21 cellular contexts compared by ENCODE assay signal in genomic region chr19:7480975-7481265, GRCh38. TPM values are rescaled to one million over a fixed set of nuclear protein-coding genes. Genes with fewer than 3 reads are reported as not detected.
DNase-seq lines count a peak whose midpoint lies in the region; ATAC-seq and TF ChIP-seq lines count a peak whose summit lies in the region.
"Had no signal": no experiment of that assay in that cellular context is flagged by ENCODE, and none has a peak within 500 bp of the region (broad histone marks: within the 10 kb centered on the region; RNA-seq: fewer than 3 reads in every experiment).

No MANE protein-coding gene starts in this region.

- H3K4me1 Mint-ChIP-seq in stimulated activated naive B cell treated with anti-CD40 and anti-IgM and Interleukin-4, amounts not matched to agents 10 μg/mL and 1 μg/mL and 100 μg/mL, for 72 hours = peaks cover 7 to 14% of the 10 kb centered on the region in 2 donors

- H3K9me3 ChIP-seq in osteoblast (ENCODE audit: low read depth, low read length) (no peaks in the 10 kb centered on the region), upper lobe of right lung (no peaks in the 10 kb centered on the region), esophagus muscularis mucosa (no peaks in the 10 kb centered on the region)
- H3K9me3 ChIP-seq: MG63, pancreas, tibial artery had no signal

- in situ Hi-C loops in ACHN (cut with HindIII; ENCODE audit: low pct_ligation_motif_present, low pct_unique_long_range_greater_than_20kb, low sequenced_read_pairs) = no loop called here

- no peak overlapping the region for H3K4me3 Mint-ChIP-seq in stimulated activated naive B cell treated with anti-CD40 and anti-IgM and Interleukin-4, amounts not matched to agents 10 μg/mL and 1 μg/mL and 100 μg/mL, for 72 hours
- H3K4me3 Mint-ChIP-seq: activated T-cell treated with anti-CD3 and anti-CD28 coated beads, Interleukin-2, amount 50 U/mL, for 4 hours had no signal

- WGBS in esophagus muscularis mucosa = 79% methylated on average over 7 of the region's 7 CpGs

- no peak overlapping the region for H3K4me2 ChIP-seq in osteoblast (ENCODE audit: insufficient read depth, low read length)

- no peaks in the 10 kb centered on the region for H4K20me1 ChIP-seq in osteoblast (ENCODE audit: insufficient read depth, low read length)

- H3K36me3 ChIP-seq in osteoblast (ENCODE audit: insufficient read depth, low read length) = no peaks in the 10 kb centered on the region
- no peaks in the 10 kb centered on the region for H3K36me3 ChIP-seq in upper lobe of right lung
- H3K36me3 ChIP-seq in esophagus muscularis mucosa = peaks cover 0 to 19% (median 0%) of the 10 kb centered on the region in 4 donors
- H3K36me3 ChIP-seq: MG63, pancreas, tibial artery had no signal

- intact Hi-C loops in left ventricle myocardium superior (cut with micrococcal nuclease) = no loop called here
- intact Hi-C loops in cardiac septum (cut with DNase I) = no loop called here
- intact Hi-C loops in upper lobe of right lung (cut with DNase I) = no loop called here
- intact Hi-C loops in esophagus muscularis mucosa (cut with DNase I) = no loop called here

- TF ChIP-seq CTCF in osteoblast (IDR thresholded peaks at IDR 0.05; ENCODE audit: extremely low read depth, low read depth, low read length) (no peak), upper lobe of right lung (IDR thresholded peaks at IDR 0.05) (no peak), esophagus muscularis mucosa (IDR thresholded peaks at IDR 0.05) (no peak)

- H2AFZ ChIP-seq in osteoblast (ENCODE audit: low read length) = no peak overlapping the region

- no peak overlapping the region for H3K27ac Mint-ChIP-seq in stimulated activated naive B cell treated with anti-CD40 and anti-IgM and Interleukin-4, amounts not matched to agents 10 μg/mL and 1 μg/mL and 100 μg/mL, for 72 hours

- TF ChIP-seq POLR2A in esophagus muscularis mucosa (IDR thresholded peaks at IDR 0.05; ENCODE audit: low read depth) = no peak

- H3K36me3 Mint-ChIP-seq in stimulated activated naive B cell treated with anti-CD40 and anti-IgM and Interleukin-4, amounts not matched to agents 10 μg/mL and 1 μg/mL and 100 μg/mL, for 72 hours = no peaks in the 10 kb centered on the region

- H3K9me3 Mint-ChIP-seq in stimulated activated naive B cell treated with anti-CD40 and anti-IgM and Interleukin-4, amounts not matched to agents 10 μg/mL and 1 μg/mL and 100 μg/mL, for 72 hours = no peaks in the 10 kb centered on the region
- H3K9me3 Mint-ChIP-seq: activated T-cell treated with anti-CD3 and anti-CD28 coated beads, Interleukin-2, amount 50 U/mL, for 4 hours had no signal

- no peaks in the 10 kb centered on the region for H3K27me3 Mint-ChIP-seq in stimulated activated naive B cell treated with anti-CD40 and anti-IgM and Interleukin-4, amounts not matched to agents 10 μg/mL and 1 μg/mL and 100 μg/mL, for 72 hours

- H3K4me1 ChIP-seq in osteoblast (ENCODE audit: insufficient read depth, low read length) = peaks cover 12% of the 10 kb centered on the region
- H3K4me1 ChIP-seq in upper lobe of right lung = peaks cover 21% of the 10 kb centered on the region
- peaks cover 7 to 33% (median 30%) of the 10 kb centered on the region in 4 donors for H3K4me1 ChIP-seq in esophagus muscularis mucosa
- H3K4me1 ChIP-seq: pancreas had no signal

- TF ChIP-seq EP300 in esophagus muscularis mucosa (IDR thresholded peaks at IDR 0.05) = no peak

- H3K79me2 ChIP-seq in osteoblast (ENCODE audit: insufficient read depth, low read length) = no peaks in the 10 kb centered on the region

- ATAC-seq in left ventricle myocardium superior (peak; percentile 32), upper lobe of right lung (peak; percentile 54)
- ATAC-seq in stimulated activated naive B cell treated with anti-CD40 and anti-IgM and Interleukin-4, amounts not matched to agents 10 μg/mL and 1 μg/mL and 100 μg/mL, for 72 hours (replicated peaks) = no peak
- ATAC-seq: activated T-cell treated with anti-CD3 and anti-CD28 coated beads, Interleukin-2, amount 50 U/mL, for 4 hours had no signal

- H3K4me3 ChIP-seq in osteoblast (ENCODE audit: insufficient read depth, low read length) = no peak overlapping the region
- no peak overlapping the region for H3K4me3 ChIP-seq in upper lobe of right lung
- no peak overlapping the region for H3K4me3 ChIP-seq in esophagus muscularis mucosa
- H3K4me3 ChIP-seq: coronary artery, MG63, pancreas, skin epidermis, tibial artery had no signal

- H3K27ac ChIP-seq in cingulate gyrus (ENCODE audit: low read depth, low read length) = peak overlapping the region; percentile 55
- H3K27ac ChIP-seq in osteoblast (ENCODE audit: low read depth, low read length) = no peak overlapping the region
- H3K27ac ChIP-seq in upper lobe of right lung = peak overlapping the region; percentile 58
- no peak overlapping the region for H3K27ac ChIP-seq in esophagus muscularis mucosa (replicated peaks in 1 of 4)
- H3K27ac ChIP-seq: C4-2B, tibial artery, VCaP had no signal

- DNase-seq in left ventricle myocardium superior (no peak), cardiac septum (ENCODE audit: low spot score) (no peak), osteoblast (ENCODE audit: insufficient read length, low spot score, missing footprints) (peak; percentile 60), upper lobe of right lung (no peak), esophagus muscularis mucosa (ENCODE audit: extremely low spot score) (no peak), ACHN (no peak)
- no peak for DNase-seq in stimulated activated naive B cell treated with anti-CD40 and anti-IgM and Interleukin-4, amounts not matched to agents 10 μg/mL and 1 μg/mL and 100 μg/mL, for 72 hours
- DNase-seq: activated CD4-positive, alpha-beta T cell treated with anti-CD3 and anti-CD28 coated beads, Interleukin-2, amount 50 U/mL, for 48 hours; activated naive CD4-positive, alpha-beta T cell treated with anti-CD3 and anti-CD28 coated beads, Interleukin-2, amount 50 U/mL, for 16 hours; activated T-cell treated with anti-CD3 and anti-CD28 coated beads, Interleukin-2, amount 50 U/mL, for 4 hours; DMS53; MG63; NCI-H187; NCI-H345; pancreas; tibial artery had no signal

- H3K27me3 ChIP-seq in osteoblast (ENCODE audit: insufficient read depth, low read length) = no peaks in the 10 kb centered on the region
- no peaks in the 10 kb centered on the region for H3K27me3 ChIP-seq in upper lobe of right lung
- H3K27me3 ChIP-seq in esophagus muscularis mucosa = no peaks in the 10 kb centered on the region
- H3K27me3 ChIP-seq: MG63, pancreas, tibial artery had no signal

RNA-seq across cellular contexts. Expression of gene PEX11G, which starts 7.9 kb away (rescaled TPM):
- total RNA-seq in left ventricle myocardium superior (0.84 TPM), cardiac septum (1.9 TPM), osteoblast (2.9 and 4.1 TPM in 2 replicates), upper lobe of right lung (3.6 TPM), esophagus muscularis mucosa (1 to 10 TPM; 1.7 to 5.3 (median 3.7) TPM)

RNA-seq across cellular contexts. Expression of gene ZNF358, which starts 35.0 kb away (rescaled TPM):
- total RNA-seq in left ventricle myocardium superior = 101 TPM
- 76.7 TPM for total RNA-seq in cardiac septum
- total RNA-seq in osteoblast = 25.0 and 26.1 TPM in 2 replicates
- 56.9 TPM for total RNA-seq in upper lobe of right lung
- total RNA-seq in esophagus muscularis mucosa = 100 to 1,000 TPM in 3 of 4 donors, 10 to 100 TPM in 1; 95.4 to 168 (median 137) TPM

RNA-seq across cellular contexts. Expression of gene MCOLN1, which starts 41.5 kb away (rescaled TPM):
- 18.5 TPM for total RNA-seq in left ventricle myocardium superior
- total RNA-seq in cardiac septum = 16.0 TPM
- 16.6 and 21.2 TPM in 2 replicates for total RNA-seq in osteoblast
- 55.0 TPM for total RNA-seq in upper lobe of right lung
- 10 to 100 TPM; 11.3 to 20.7 (median 14.4) TPM for total RNA-seq in esophagus muscularis mucosa

RNA-seq across cellular contexts. Expression of gene PNPLA6, which starts 54.6 kb away (rescaled TPM):
- total RNA-seq in left ventricle myocardium superior (55.6 TPM), cardiac septum (41.9 TPM), osteoblast (75.1 and 83.6 TPM in 2 replicates), upper lobe of right lung (190 TPM), esophagus muscularis mucosa (100 to 1,000 TPM in 2 of 4 donors, 10 to 100 TPM in 2; 58.1 to 156 (median 85.7) TPM)

Comparison
In these comparisons a context has a peak if more than half of its experiments do, and no peak if none do; other contexts are left out.
1. ATAC-seq: peak in left ventricle myocardium superior (single experiment) and upper lobe of right lung (single experiment); none in stimulated activated naive B cell treated with anti-CD40 and anti-IgM and Interleukin-4, amounts not matched to agents 10 μg/mL and 1 μg/mL and 100 μg/mL, for 72 hours (0 of 2).
2. H3K27ac ChIP-seq: peak in cingulate gyrus (single experiment) and upper lobe of right lung (single experiment); none in osteoblast (single experiment) and esophagus muscularis mucosa (0 of 4).